Comparison of ENCODE assay signal across 1 cellular context in the genomic region with DNA sequence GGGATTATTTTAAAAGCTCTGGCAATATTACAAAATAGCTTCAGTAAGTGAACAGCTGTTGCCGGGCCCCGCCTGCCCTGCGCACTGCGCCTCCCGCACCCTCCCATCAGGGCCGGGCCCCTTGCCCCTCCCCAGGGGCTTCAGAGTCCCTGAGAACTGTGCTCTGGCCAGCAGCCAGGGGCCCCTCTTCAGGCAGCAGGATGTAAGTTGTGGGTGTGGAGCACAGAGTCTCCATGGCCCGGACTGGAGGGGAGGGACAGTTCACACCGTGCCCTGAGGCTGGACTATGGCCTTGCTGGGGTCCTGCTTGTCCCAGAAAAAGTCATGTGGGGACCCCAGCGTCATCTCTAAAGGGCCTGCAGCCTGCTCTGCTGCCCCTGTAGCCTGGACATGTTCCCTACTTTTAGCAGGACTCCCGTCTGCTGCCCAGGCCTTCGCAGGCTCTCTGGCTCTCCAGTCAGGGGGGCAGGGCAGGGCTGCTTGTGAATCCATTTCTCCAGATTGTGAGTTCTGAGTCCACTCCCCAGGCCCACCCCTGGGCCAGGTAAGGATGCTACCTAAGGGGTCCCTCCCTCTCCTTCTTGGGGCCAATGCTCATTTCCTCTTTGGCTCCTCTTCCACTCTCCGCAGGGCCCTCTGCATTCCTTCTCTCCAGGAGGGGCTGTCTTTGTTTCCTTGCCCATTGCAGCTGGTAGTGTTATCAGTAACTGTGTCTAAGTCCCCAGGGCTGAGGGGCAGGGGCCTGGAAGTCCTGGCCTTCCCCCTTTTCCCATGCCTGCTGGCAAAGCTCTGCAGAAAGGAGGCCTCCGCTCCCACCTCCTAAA.
TF ChIP-seq lines count a peak whose summit lies in the region.

No MANE protein-coding gene starts in this region.

TF ChIP-seq in H1, 55 proteins besides CTCF, POLR2A, EP300 and RAD21:
- TF ChIP-seq SP4 (IDR thresholded peaks at IDR 0.05; ENCODE audit: low read length) (0 out of 2 replicates have a peak, but pooled peaks have one; percentile 26), ASH2L (IDR thresholded peaks at IDR 0.05; ENCODE audit: low read length) (peak; percentile 47), NRF1 (IDR thresholded peaks at IDR 0.05; ENCODE audit: low read depth, low read length) (peak; percentile 30; the same call in 1 of the 2 replicates), RFX5 (IDR thresholded peaks at IDR 0.05; ENCODE audit: borderline replicate concordance, low read depth, low read length) (0 out of 2 replicates have a peak, but pooled peaks have one; percentile 20), SRF (IDR thresholded peaks at IDR 0.05; ENCODE audit: low read depth, low read length) (no peak), TBP (IDR thresholded peaks at IDR 0.05; ENCODE audit: low read depth, low read length) (peak; percentile 42; the same call in 1 of the 2 replicates), SIN3A (conservative IDR thresholded peaks at IDR 0.05 in 1 of 2, IDR thresholded peaks at IDR 0.05 in 1 of 2; ENCODE audit: low read depth in 1 of 2, low read length in 2 of 2) (peak in 1 of 2 experiments; percentile 30; a peak in 2 of 4 replicates), MAFK (IDR thresholded peaks at IDR 0.05; ENCODE audit: low read depth, low read length) (0 out of 2 replicates have a peak, but pooled peaks have one; percentile 8), CEBPB (IDR thresholded peaks at IDR 0.05; ENCODE audit: low read depth, low read length) (no peak), SP1 (IDR thresholded peaks at IDR 0.05; ENCODE audit: low read depth, low read length) (peak; percentile 77), POLR2AphosphoS5 (IDR thresholded peaks at IDR 0.05; ENCODE audit: low read depth, low read length) (no peak), ATF2 (IDR thresholded peaks at IDR 0.05; ENCODE audit: low read length) (peak; percentile 21; the same call in 1 of the 2 replicates), CREB1 (IDR thresholded peaks at IDR 0.05) (no peak), TEAD4 (IDR thresholded peaks at IDR 0.05; ENCODE audit: low read depth, low read length) (peak; percentile 72), POU5F1 (IDR thresholded peaks at IDR 0.05; ENCODE audit: low read depth, low read length) (no peak), KDM1A (IDR thresholded peaks at IDR 0.05; ENCODE audit: borderline replicate concordance, low read length) (0 out of 2 replicates have a peak, but pooled peaks have one; percentile 13), FOSL1 (IDR thresholded peaks at IDR 0.05; ENCODE audit: insufficient read depth, low read depth, low read length) (no peak), TCF12 (IDR thresholded peaks at IDR 0.05; ENCODE audit: low read depth, low read length) (no peak)
- TF ChIP-seq, protein P1, sequence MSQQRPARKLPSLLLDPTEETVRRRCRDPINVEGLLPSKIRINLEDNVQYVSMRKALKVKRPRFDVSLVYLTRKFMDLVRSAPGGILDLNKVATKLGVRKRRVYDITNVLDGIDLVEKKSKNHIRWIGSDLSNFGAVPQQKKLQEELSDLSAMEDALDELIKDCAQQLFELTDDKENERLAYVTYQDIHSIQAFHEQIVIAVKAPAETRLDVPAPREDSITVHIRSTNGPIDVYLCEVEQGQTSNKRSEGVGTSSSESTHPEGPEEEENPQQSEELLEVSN (IDR thresholded peaks at IDR 0.05) = 0 out of 2 replicates have a peak, but pooled peaks have one; percentile 3
